ENCODE assay signal across 8 cellular contexts in the genomic region with DNA sequence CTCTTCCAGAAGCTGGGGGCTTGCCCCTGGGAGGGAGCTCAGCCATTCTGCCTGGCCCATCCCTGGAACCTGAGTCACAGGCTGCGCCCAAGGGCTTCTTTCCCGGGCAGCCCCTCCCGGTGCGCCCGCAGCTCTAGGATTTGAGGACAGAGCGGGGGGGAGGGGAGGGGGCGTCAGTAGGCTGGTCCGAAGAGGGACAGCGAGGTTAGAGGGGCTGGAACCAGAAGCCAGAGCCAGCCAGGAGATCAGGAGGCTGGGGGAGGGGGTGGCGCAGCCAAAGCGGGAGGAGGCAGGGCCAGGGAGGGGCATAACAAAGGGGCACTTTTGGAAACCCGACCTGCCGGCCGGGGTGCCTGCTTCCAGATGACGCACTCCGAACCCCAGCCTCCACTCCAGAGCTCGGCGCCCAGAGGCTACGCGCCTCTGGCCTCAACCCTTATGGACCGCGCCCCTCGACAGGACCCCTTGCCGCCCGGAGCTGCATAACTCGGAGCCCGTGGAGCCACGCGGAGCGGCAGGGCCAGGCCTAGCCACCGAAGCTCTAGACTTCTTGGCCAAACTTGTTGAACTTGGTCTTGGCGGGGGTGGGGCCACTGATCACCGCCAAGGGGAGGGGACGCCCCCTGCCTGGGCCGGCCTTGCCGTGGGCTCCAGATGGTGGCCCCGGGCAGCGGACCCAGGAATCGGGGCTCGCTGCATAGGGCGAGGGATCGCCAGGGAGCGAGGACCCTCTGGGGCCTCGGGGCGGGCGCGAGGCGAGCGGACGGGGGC. TPM values are rescaled to one million over a fixed set of nuclear protein-coding genes. Genes with fewer than 3 reads are reported as not detected.
DNase-seq lines count a peak whose midpoint lies in the region; ATAC-seq and TF ChIP-seq lines count a peak whose summit lies in the region.

No MANE protein-coding gene starts in this region.

- peak overlapping the region; percentile 83 for H3K4me2 ChIP-seq in neural progenitor cell

- peak overlapping the region; percentile 93 for H3K27ac ChIP-seq in C4-2B
- no peak overlapping the region for H3K27ac ChIP-seq in neural progenitor cell

- peaks cover 20% of the 10 kb centered on the region for H3K4me1 ChIP-seq in neural progenitor cell

- H3K36me3 ChIP-seq in neural progenitor cell, result no peaks in the 10 kb centered on the region

- DNase-seq in activated B cell treated with CpG ODN at 0.5 μM for 24 hours (no peak), fibroblast of the aortic adventitia (ENCODE audit: low read depth) (no peak), neural progenitor cell (ENCODE audit: low spot score) (peak; percentile 84), NCI-H1092 treated with DMSO at 0.1 percent for 48 hours (lab: John Stamatoyannopoulos, UW) (no peak), NCI-H510A treated with DMSO at 0.1 percent for 48 hours (lab: John Stamatoyannopoulos, UW) (no peak)

- no peaks in the 10 kb centered on the region for H3K79me2 ChIP-seq in neural progenitor cell (ENCODE audit: low read depth)

- H3K4me3 ChIP-seq in fibroblast of the aortic adventitia (ENCODE audit: low read depth, low read length) (peak overlapping the region; percentile 65), neural progenitor cell (peak overlapping the region; percentile 64)

- intact Hi-C loops in activated B cell treated with CpG ODN at 0.5 μM for 24 hours (cut with micrococcal nuclease), result loop anchor here (1.0 kb wide), 2 partner anchors 8 to 29 kb away; partner anchors contain the start of gene DDB2

- no peaks in the 10 kb centered on the region for H3K9me3 Mint-ChIP-seq in activated B cell treated with CpG ODN at 0.5 μM for 24 hours
- no peaks in the 10 kb centered on the region for H3K9me3 Mint-ChIP-seq in neural progenitor cell

- no peak overlapping the region for H3K27ac Mint-ChIP-seq in activated B cell treated with CpG ODN at 0.5 μM for 24 hours
- H3K27ac Mint-ChIP-seq in neural progenitor cell, result no peak overlapping the region

- peak; percentile 14 for ATAC-seq in HG02870 (IDR thresholded peaks at IDR 0.05; ENCODE audit: unreplicated experiment)
- no peak for ATAC-seq in activated B cell treated with CpG ODN at 0.5 μM for 24 hours (ENCODE audit: low read depth)
- ATAC-seq in GM21515 (IDR thresholded peaks at IDR 0.05; ENCODE audit: unreplicated experiment), result no peak

- H3K9ac ChIP-seq in neural progenitor cell, result no peak overlapping the region

- no peaks in the 10 kb centered on the region for H3K36me3 Mint-ChIP-seq in activated B cell treated with CpG ODN at 0.5 μM for 24 hours (ENCODE audit: low read depth)
- H3K36me3 Mint-ChIP-seq in neural progenitor cell, result no peaks in the 10 kb centered on the region

- H3F3A ChIP-seq in neural progenitor cell (ENCODE audit: low read depth), result peaks cover 41% of the 10 kb centered on the region

- TF ChIP-seq CTCF in C4-2B (conservative IDR thresholded peaks at IDR 0.05) (no peak), activated B cell treated with CpG ODN at 0.5 μM for 24 hours (IDR thresholded peaks at IDR 0.05) (no peak), fibroblast of the aortic adventitia (IDR thresholded peaks at IDR 0.05; ENCODE audit: insufficient read depth, low read length) (no peak), neural progenitor cell (IDR thresholded peaks at IDR 0.05) (no peak)

- H3K4me1 Mint-ChIP-seq in activated B cell treated with CpG ODN at 0.5 μM for 24 hours, result peaks cover 9% of the 10 kb centered on the region
- peaks cover 10% of the 10 kb centered on the region for H3K4me1 Mint-ChIP-seq in neural progenitor cell

- H3K27me3 ChIP-seq in neural progenitor cell, result peaks cover 47% of the 10 kb centered on the region

- no peaks in the 10 kb centered on the region for H3K9me3 ChIP-seq in neural progenitor cell (ENCODE audit: low read depth)

- H3K4me3 Mint-ChIP-seq in activated B cell treated with CpG ODN at 0.5 μM for 24 hours (peak overlapping the region; percentile 48), neural progenitor cell (peak overlapping the region; percentile 77)

- H3K27me3 Mint-ChIP-seq in activated B cell treated with CpG ODN at 0.5 μM for 24 hours (peaks cover 11% of the 10 kb centered on the region), neural progenitor cell (ENCODE audit: insufficient read depth, low read depth) (peaks cover 43% of the 10 kb centered on the region)

- H2AFZ ChIP-seq in neural progenitor cell (replicated peaks), result peak overlapping the region; percentile 59

- no peaks in the 10 kb centered on the region for H4K20me1 ChIP-seq in neural progenitor cell (ENCODE audit: low read depth)

- POLR2A ChIA-PET in activated B cell treated with CpG ODN at 0.5 μM for 24 hours (lab: Charles Lee), result interaction anchor here (0.5 to 2.1 kb wide), 5 partner anchors 15 to 186 kb away, joined by 3 to 16 read pairs (median 4); partner anchors contain the start of genes DDB2 and MADD

- CTCF ChIA-PET in activated B cell treated with CpG ODN at 0.5 μM for 24 hours (lab: Charles Lee), result interaction anchor here (0.8 to 1.0 kb wide), 2 partner anchors 33 to 74 kb away, joined by 4 read pairs; no protein-coding TSS in a partner anchor

RNA-seq across cellular contexts. Expression of gene PACSIN3, which starts 0.7 kb away (rescaled TPM):
- 1.5 TPM in 2 replicates for total RNA-seq in activated B cell treated with CpG ODN at 0.5 μM for 24 hours
- total RNA-seq in fibroblast of the aortic adventitia (ENCODE audit: low replicate concordance), result 28.8 and 31.6 TPM in 2 replicates
- total RNA-seq in neural progenitor cell (ENCODE audit: low replicate concordance), result 7.1 and 11.2 TPM in 2 replicates

RNA-seq across cellular contexts. Expression of gene ARFGAP2, which starts 8.8 kb away (rescaled TPM):
- total RNA-seq in activated B cell treated with CpG ODN at 0.5 μM for 24 hours (145 and 176 TPM in 2 replicates), fibroblast of the aortic adventitia (ENCODE audit: low replicate concordance) (98.5 and 152 TPM in 2 replicates), neural progenitor cell (ENCODE audit: low replicate concordance) (95.0 and 160 TPM in 2 replicates)

RNA-seq across cellular contexts. Expression of gene DDB2, which starts 29.3 kb away (rescaled TPM):
- total RNA-seq in activated B cell treated with CpG ODN at 0.5 μM for 24 hours (95.1 and 98.0 TPM in 2 replicates), fibroblast of the aortic adventitia (ENCODE audit: low replicate concordance) (47.2 and 99.4 TPM in 2 replicates), neural progenitor cell (ENCODE audit: low replicate concordance) (61.4 and 76.9 TPM in 2 replicates)
